Comparison of ENCODE assay signal across 1 cellular context in the genomic region with DNA sequence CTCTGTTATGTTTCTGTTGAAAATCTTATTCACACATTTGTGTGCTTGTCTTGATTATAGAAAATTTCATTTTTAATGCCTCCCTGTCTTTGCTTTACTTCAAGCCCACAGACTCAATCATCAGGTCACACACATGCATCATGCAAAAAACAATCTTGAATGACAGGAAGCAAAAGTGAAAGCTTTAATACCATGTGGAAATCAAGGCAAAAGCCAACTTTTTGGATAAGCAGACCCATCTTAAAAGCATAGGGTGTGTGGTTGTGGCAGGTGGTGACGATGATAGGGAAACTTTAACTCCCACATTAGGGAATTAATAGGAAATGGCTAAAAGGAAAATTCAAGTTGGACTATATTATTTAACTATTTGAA.
TF ChIP-seq lines count a peak whose summit lies in the region.

No MANE protein-coding gene starts in this region.

TF ChIP-seq in WTC11, 78 proteins besides CTCF, POLR2A, EP300 and RAD21 (continued from another document):
- TF ChIP-seq, protein P1, sequence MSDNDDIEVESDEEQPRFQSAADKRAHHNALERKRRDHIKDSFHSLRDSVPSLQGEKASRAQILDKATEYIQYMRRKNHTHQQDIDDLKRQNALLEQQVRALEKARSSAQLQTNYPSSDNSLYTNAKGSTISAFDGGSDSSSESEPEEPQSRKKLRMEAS (CRISPR knock-in tag; IDR thresholded peaks at IDR 0.05) = no peak
- TF ChIP-seq, protein P2, sequence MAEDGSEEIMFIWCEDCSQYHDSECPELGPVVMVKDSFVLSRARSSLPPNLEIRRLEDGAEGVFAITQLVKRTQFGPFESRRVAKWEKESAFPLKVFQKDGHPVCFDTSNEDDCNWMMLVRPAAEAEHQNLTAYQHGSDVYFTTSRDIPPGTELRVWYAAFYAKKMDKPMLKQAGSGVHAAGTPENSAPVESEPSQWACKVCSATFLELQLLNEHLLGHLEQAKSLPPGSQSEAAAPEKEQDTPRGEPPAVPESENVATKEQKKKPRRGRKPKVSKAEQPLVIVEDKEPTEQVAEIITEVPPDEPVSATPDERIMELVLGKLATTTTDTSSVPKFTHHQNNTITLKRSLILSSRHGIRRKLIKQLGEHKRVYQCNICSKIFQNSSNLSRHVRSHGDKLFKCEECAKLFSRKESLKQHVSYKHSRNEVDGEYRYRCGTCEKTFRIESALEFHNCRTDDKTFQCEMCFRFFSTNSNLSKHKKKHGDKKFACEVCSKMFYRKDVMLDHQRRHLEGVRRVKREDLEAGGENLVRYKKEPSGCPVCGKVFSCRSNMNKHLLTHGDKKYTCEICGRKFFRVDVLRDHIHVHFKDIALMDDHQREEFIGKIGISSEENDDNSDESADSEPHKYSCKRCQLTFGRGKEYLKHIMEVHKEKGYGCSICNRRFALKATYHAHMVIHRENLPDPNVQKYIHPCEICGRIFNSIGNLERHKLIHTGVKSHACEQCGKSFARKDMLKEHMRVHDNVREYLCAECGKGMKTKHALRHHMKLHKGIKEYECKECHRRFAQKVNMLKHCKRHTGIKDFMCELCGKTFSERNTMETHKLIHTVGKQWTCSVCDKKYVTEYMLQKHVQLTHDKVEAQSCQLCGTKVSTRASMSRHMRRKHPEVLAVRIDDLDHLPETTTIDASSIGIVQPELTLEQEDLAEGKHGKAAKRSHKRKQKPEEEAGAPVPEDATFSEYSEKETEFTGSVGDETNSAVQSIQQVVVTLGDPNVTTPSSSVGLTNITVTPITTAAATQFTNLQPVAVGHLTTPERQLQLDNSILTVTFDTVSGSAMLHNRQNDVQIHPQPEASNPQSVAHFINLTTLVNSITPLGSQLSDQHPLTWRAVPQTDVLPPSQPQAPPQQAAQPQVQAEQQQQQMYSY (CRISPR knock-in tag; IDR thresholded peaks at IDR 0.05) = no peak
- no peak for TF ChIP-seq JAZF1 (CRISPR knock-in tag; IDR thresholded peaks at IDR 0.05)
- TF ChIP-seq NR3C1 (CRISPR knock-in tag; conservative IDR thresholded peaks at IDR 0.05; ENCODE audit: low read depth) = no peak
- no peak for TF ChIP-seq NFATC4 (CRISPR knock-in tag; IDR thresholded peaks at IDR 0.05)
- no peak for TF ChIP-seq KAT7 (CRISPR knock-in tag; IDR thresholded peaks at IDR 0.05; ENCODE audit: borderline replicate concordance)
- no peak for TF ChIP-seq ETV6 (CRISPR knock-in tag; IDR thresholded peaks at IDR 0.05)
- TF ChIP-seq TEAD4 (CRISPR knock-in tag; IDR thresholded peaks at IDR 0.05) = no peak
- TF ChIP-seq, protein P3, sequence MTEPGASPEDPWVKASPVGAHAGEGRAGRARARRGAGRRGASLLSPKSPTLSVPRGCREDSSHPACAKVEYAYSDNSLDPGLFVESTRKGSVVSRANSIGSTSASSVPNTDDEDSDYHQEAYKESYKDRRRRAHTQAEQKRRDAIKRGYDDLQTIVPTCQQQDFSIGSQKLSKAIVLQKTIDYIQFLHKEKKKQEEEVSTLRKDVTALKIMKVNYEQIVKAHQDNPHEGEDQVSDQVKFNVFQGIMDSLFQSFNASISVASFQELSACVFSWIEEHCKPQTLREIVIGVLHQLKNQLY (CRISPR knock-in tag; IDR thresholded peaks at IDR 0.05) = no peak
